Comparison of ENCODE assay signal across 8 cellular contexts in the genomic region with DNA sequence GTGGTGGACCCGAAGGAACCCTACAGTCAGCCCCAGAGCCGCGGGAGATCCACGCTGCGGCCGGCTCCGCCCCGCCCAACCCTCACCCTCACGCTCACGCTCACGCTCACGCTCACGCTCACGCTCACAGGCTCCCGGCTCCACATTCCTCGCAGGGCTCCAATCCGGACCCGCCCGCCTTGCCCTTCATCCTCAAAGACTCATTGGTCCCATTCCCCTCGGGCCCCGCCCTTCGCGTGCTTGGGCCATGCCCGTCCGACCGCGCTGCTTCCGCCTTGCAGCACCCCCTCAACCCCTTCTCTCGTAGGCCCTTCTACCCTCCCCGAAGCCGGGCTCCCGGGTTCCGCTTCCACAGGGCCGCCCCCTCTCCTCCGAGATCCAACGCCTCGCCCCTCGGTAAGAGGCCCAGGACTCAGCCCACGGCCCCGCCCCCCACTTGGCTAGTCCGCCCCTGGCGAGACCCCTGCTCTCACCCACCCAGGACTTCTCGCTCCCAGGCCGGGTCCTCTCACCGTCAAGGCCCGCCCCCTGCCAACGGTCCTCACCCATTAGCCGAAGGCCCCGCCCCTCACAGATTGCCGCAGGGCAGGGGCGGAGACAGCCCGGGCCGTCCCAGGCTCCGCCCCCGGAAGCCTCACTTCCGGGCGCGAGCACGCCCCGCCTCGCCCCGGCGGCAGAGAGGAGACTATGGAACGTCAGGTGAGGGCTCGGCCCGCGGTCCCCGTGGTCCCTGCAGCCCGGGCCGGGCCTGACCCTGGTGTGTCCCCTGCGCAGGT.
DNase-seq lines count a peak whose midpoint lies in the region; ATAC-seq and TF ChIP-seq lines count a peak whose summit lies in the region.

A gene (plus strand): TSS at position 637 of the 776 bp plus-strand sequence. CDS start 51 bp downstream, at position 688.

- peaks cover 22% of the 10 kb centered on the region for H3K36me3 ChIP-seq in brain microvascular endothelial cell (replicated peaks)

- in situ Hi-C loops in brain microvascular endothelial cell (cut with HindIII; ENCODE audit: low pct_ligation_motif_present, low sequenced_read_pairs) = loop anchor here (25.0 kb wide), 1 partner anchor 112 kb away; a partner anchor contains a TSS

- H3K4me3 ChIP-seq in brain microvascular endothelial cell (ENCODE audit: low read depth, low read length) = peak within 1 kb of the TSS; percentile 76

- ATAC-seq in GM18519 (IDR thresholded peaks at IDR 0.05; ENCODE audit: low FRiP score, unreplicated experiment) (peak; percentile 58), HG03039 (IDR thresholded peaks at IDR 0.05; ENCODE audit: unreplicated experiment) (peak; percentile 74)

- no peaks in the 10 kb centered on the region for H3K27me3 ChIP-seq in brain microvascular endothelial cell (replicated peaks)

- TF ChIP-seq CTCF in brain microvascular endothelial cell (IDR thresholded peaks at IDR 0.05; ENCODE audit: low read depth, low read length, missing control alignments) = no peak

- DNase-seq in SW480 (ENCODE audit: low spot score) = peak; percentile 99
- DNase-seq in brain microvascular endothelial cell = peak; percentile 96
- DNase-seq in iPS-NIHi11 (ENCODE audit: low spot score) = peak; percentile 98
- peak; percentile 96 to 98 for DNase-seq in stimulated activated CD4-positive, alpha-beta T cell treated with anti-CD3 and anti-CD28 coated beads, Interleukin-12 subunit alpha, Interleukin-12 subunit beta, amount 100 ng/mL, for 24 hours (ENCODE audit: low read depth in 2 of 2)
- DNase-seq in HUDEP-2 (lab: John Stamatoyannopoulos, UW; ENCODE audit: unreplicated experiment in 76 of 76) = no peak
- no peak for DNase-seq in NCI-H1694 treated with DMSO at 0.1 percent for 48 hours (lab: John Stamatoyannopoulos, UW)

- peak within 1 kb of the TSS; percentile 75 for H3K27ac ChIP-seq in brain microvascular endothelial cell

Comparison
In these comparisons a context has a peak if more than half of its experiments do, and no peak if none do; other contexts are left out.
1. DNase-seq: peak in SW480 (single experiment), brain microvascular endothelial cell (single experiment), iPS-NIHi11 (single experiment) and stimulated activated CD4-positive, alpha-beta T cell treated with anti-CD3 and anti-CD28 coated beads, Interleukin-12 subunit alpha, Interleukin-12 subunit beta, amount 100 ng/mL, for 24 hours (2 of 2); none in HUDEP-2 (0 of 76) and NCI-H1694 treated with DMSO at 0.1 percent for 48 hours (single experiment).